ENCODE assay signal across 8 cellular contexts in genomic region chr22:29635734-29636357, GRCh38. TPM values are rescaled to one million over a fixed set of nuclear protein-coding genes. Genes with fewer than 3 reads are reported as not detected.
A peak's percentile ranks its signal among the peaks of the same experiment; 100 is the strongest.
DNase-seq lines count a peak whose midpoint lies in the region; ATAC-seq and TF ChIP-seq lines count a peak whose summit lies in the region.

No MANE protein-coding gene starts in this region.

- WGBS in stomach, 5 donors, result 27 to 43% (median 32%) methylated on average over 3 of the region's 3 CpGs

- H3K4me1 ChIP-seq in right atrium auricular region, result peaks cover 0 to 15% of the 10 kb centered on the region in 2 donors
- H3K4me1 ChIP-seq in stomach, result peaks cover 0 to 9% (median 4%) of the 10 kb centered on the region in 4 donors

- no peaks in the 10 kb centered on the region for H3K9me3 ChIP-seq in right atrium auricular region
- H3K9me3 ChIP-seq in stomach, result no peaks in the 10 kb centered on the region

- no peak overlapping the region for H3K27ac ChIP-seq in right atrium auricular region
- H3K27ac ChIP-seq in stomach, result no peak overlapping the region

- H3K4me3 ChIP-seq in WI38 (ENCODE audit: low read depth, low read length) (no peak overlapping the region), right atrium auricular region (no peak overlapping the region), stomach (no peak overlapping the region)

- ATAC-seq in Right ventricle myocardium superior (ENCODE audit: poor library complexity) (peak; percentile 63), Right ventricle myocardium inferior (no peak), HG02798 (IDR thresholded peaks at IDR 0.05; ENCODE audit: poor library complexity, unreplicated experiment) (no peak), HG03196 (IDR thresholded peaks at IDR 0.05; ENCODE audit: unreplicated experiment) (no peak)

- TF ChIP-seq POLR2A in stomach (IDR thresholded peaks at IDR 0.05), result no peak

- no peak for DNase-seq in Right ventricle myocardium superior
- DNase-seq in Right ventricle myocardium inferior (ENCODE audit: missing footprints), result no peak
- peak; percentile 15 to 48 for DNase-seq in NCI-H2081 (lab: John Stamatoyannopoulos, UW)
- DNase-seq in right atrium auricular region (ENCODE audit: low spot score), result no peak
- DNase-seq in stomach, result no peak

- TF ChIP-seq CTCF in WI38 (IDR thresholded peaks at IDR 0.05; ENCODE audit: low read depth, low read length), result peak; percentile 50
- peak; percentile 37 to 74 for TF ChIP-seq CTCF in right atrium auricular region (IDR thresholded peaks at IDR 0.05)
- peak in 4 of 7 experiments; percentile 18 to 49 (median 40) for TF ChIP-seq CTCF in stomach (IDR thresholded peaks at IDR 0.05)

- intact Hi-C loops in Right ventricle myocardium superior (cut with DNase I) (no loop called here), Right ventricle myocardium inferior (cut with DNase I) (loop anchor here (5.0 to 10.0 kb wide), 2 partner anchors 369 to 456 kb away; no protein-coding TSS in a partner anchor), stomach (cut with DNase I; ENCODE audit: low total_unique reads) (no loop called here)

- TF ChIP-seq EP300 in stomach (IDR thresholded peaks at IDR 0.05), result no peak

- H3K27me3 ChIP-seq in right atrium auricular region (no peaks in the 10 kb centered on the region), stomach (no peaks in the 10 kb centered on the region)

- H3K36me3 ChIP-seq in right atrium auricular region (peaks cover 20% of the 10 kb centered on the region), stomach (peaks cover 0 to 31% (median 29%) of the 10 kb centered on the region in 4 donors)

RNA-seq across cellular contexts. Expression of gene NF2, which starts 32.4 kb away (rescaled TPM):
- total RNA-seq in Right ventricle myocardium superior (40.6 TPM), Right ventricle myocardium inferior (49.0 TPM), right atrium auricular region (10 to 100 TPM; 45.8 to 52.5 TPM), stomach (10 to 100 TPM; 16.9 to 37.6 (median 20.3) TPM)
- 1 to 10 TPM; 5.8 to 8.4 (median 8.3) TPM for polyA plus RNA-seq in stomach

RNA-seq across cellular contexts. Expression of gene NIPSNAP1, which starts 54.9 kb away (rescaled TPM):
- total RNA-seq in Right ventricle myocardium superior (14.3 TPM), Right ventricle myocardium inferior (15.1 TPM), right atrium auricular region (10 to 100 TPM; 18.9 to 25.3 TPM), stomach (10 to 100 TPM in 4 of 5 donors, 1 to 10 TPM in 1; 7.1 to 58.9 (median 24.4) TPM)
- polyA plus RNA-seq in stomach, result 10 to 100 TPM; 23.1 to 37.3 (median 30.7) TPM

Comparison
In these comparisons a context has a peak if more than half of its experiments do, and no peak if none do; other contexts are left out.
1. DNase-seq: peak in NCI-H2081 (2 of 2); none in Right ventricle myocardium superior (single experiment), Right ventricle myocardium inferior (single experiment), right atrium auricular region (single experiment) and stomach (single experiment).
2. Peak in every context shown above with its lines, with median percentiles within 50 percentile points of each other: CTCF ChIP-seq.